In genomic region chr13:89701913-89702312, GRCh38 we compare ENCODE assay signal across 21 cellular contexts.
DNase-seq lines count a peak whose midpoint lies in the region; ATAC-seq lines count a peak whose summit lies in the region.
"Had no signal": no experiment of that assay in that cellular context is flagged by ENCODE, and none has a peak within 500 bp of the region (broad histone marks: within the 10 kb centered on the region; RNA-seq: fewer than 3 reads in every experiment).

No MANE protein-coding gene starts in this region.

- no peaks in the 10 kb centered on the region for H3K27me3 ChIP-seq in trophoblast cell (ENCODE audit: insufficient read depth, low read length)
- H3K27me3 ChIP-seq: BLaER1 treated with 17β-estradiol and CSF1 and Interleukin-3, amounts not matched to agents 10 nM and 100 nM had no signal

- ATAC-seq in activated CD4-positive, CD25-positive, alpha-beta regulatory T cell treated with anti-CD3 and anti-CD28 coated beads, Interleukin-2, amount 50 U/mL, for 24 hours = no peak
- ATAC-seq: A549; CD8-positive, alpha-beta T cell had no signal

- no peak overlapping the region for H3K4me2 ChIP-seq in trophoblast cell (ENCODE audit: low read length)
- H3K4me2 ChIP-seq: A549; BLaER1 treated with 17β-estradiol and CSF1 and Interleukin-3, amounts not matched to agents 10 nM and 100 nM had no signal

- H2BK120ac ChIP-seq in trophoblast cell (ENCODE audit: insufficient read depth, low read length, poor library complexity) = no peak overlapping the region

- WGBS in trophoblast cell (ENCODE audit: extremely low coverage, insufficient coverage, insufficient read length) = no CpG with 5 or more reads among the region's 9 CpGs

- no peak overlapping the region for H3K27ac ChIP-seq in trophoblast cell (ENCODE audit: low read depth, low read length)
- H3K27ac ChIP-seq: 22Rv1; A549; BLaER1 treated with 17β-estradiol and CSF1 and Interleukin-3, amounts not matched to agents 10 nM and 100 nM; C4-2B had no signal

- H3K4ac ChIP-seq in trophoblast cell (ENCODE audit: low read depth, low read length) = no peak overlapping the region

- no peak overlapping the region for H4K12ac ChIP-seq in trophoblast cell (ENCODE audit: low read depth, low read length)

- no peak overlapping the region for H3K18ac ChIP-seq in trophoblast cell (ENCODE audit: low read length)

- H3K79me2 ChIP-seq in trophoblast cell (ENCODE audit: control insufficient read depth, insufficient read depth, low read length, poor library complexity) = no peaks in the 10 kb centered on the region

- no peak overlapping the region for H2BK12ac ChIP-seq in trophoblast cell (ENCODE audit: low read length)

- no peak overlapping the region for H2AFZ ChIP-seq in trophoblast cell (ENCODE audit: insufficient read depth, low read length, poor library complexity)

- H3K4me3 ChIP-seq in trophoblast cell (ENCODE audit: low read depth, low read length) = no peak overlapping the region
- H3K4me3 ChIP-seq: A549; BLaER1 treated with 17β-estradiol and CSF1 and Interleukin-3, amounts not matched to agents 10 nM and 100 nM had no signal

- H3K36me3 ChIP-seq in trophoblast cell (ENCODE audit: control insufficient read depth in 1 of 2, insufficient read depth in 2 of 2, low read length in 2 of 2) = no peaks in the 10 kb centered on the region
- H3K36me3 ChIP-seq: BLaER1 treated with 17β-estradiol and CSF1 and Interleukin-3, amounts not matched to agents 10 nM and 100 nM had no signal

- H3K9ac ChIP-seq in trophoblast cell (ENCODE audit: low read length) = no peak overlapping the region
- H3K9ac ChIP-seq: BLaER1 treated with 17β-estradiol and CSF1 and Interleukin-3, amounts not matched to agents 10 nM and 100 nM had no signal

- no peak overlapping the region for H4K91ac ChIP-seq in trophoblast cell (ENCODE audit: low read depth, low read length)

- H3K4me1 ChIP-seq in trophoblast cell (ENCODE audit: control insufficient read depth in 1 of 2, insufficient read depth in 2 of 2, low read length in 2 of 2) = no peaks in the 10 kb centered on the region
- H3K4me1 ChIP-seq: A549; BLaER1 treated with 17β-estradiol and CSF1 and Interleukin-3, amounts not matched to agents 10 nM and 100 nM; Caco-2 had no signal

- H3K9me3 ChIP-seq in trophoblast cell (ENCODE audit: insufficient read depth, low read depth, low read length) = no peaks in the 10 kb centered on the region

- H3K23ac ChIP-seq in trophoblast cell (ENCODE audit: low read length) = no peak overlapping the region

- no peak overlapping the region for H2BK5ac ChIP-seq in trophoblast cell (ENCODE audit: low read depth, low read length, poor library complexity)

- H2AK5ac ChIP-seq in trophoblast cell (ENCODE audit: low read length) = no peak overlapping the region

- no peak overlapping the region for H4K8ac ChIP-seq in trophoblast cell (ENCODE audit: low read depth, low read length)

- H3K79me1 ChIP-seq in trophoblast cell (ENCODE audit: low read length) = no peaks in the 10 kb centered on the region

- H3K14ac ChIP-seq in trophoblast cell (ENCODE audit: low read length) = no peak overlapping the region

- peak; percentile 7 for DNase-seq in DMS114 treated with DMSO at 0.1 percent for 48 hours (lab: John Stamatoyannopoulos, UW; ENCODE audit: unreplicated experiment)
- peak; percentile 36 for DNase-seq in amniotic epithelial cell (ENCODE audit: low read depth)
- peak; percentile 45 to 54 for DNase-seq in trophoblast cell
- no peak for DNase-seq in NCI-H1105 treated with DMSO at 0.1 percent for 48 hours (lab: John Stamatoyannopoulos, UW)
- no peak for DNase-seq in SK-N-DZ (ENCODE audit: low spot score)
- DNase-seq: AML-193; Caco-2; Calu3; CD4-positive, alpha-beta T cell; CD8-positive, alpha-beta T cell; DMS153; DMS53; DMS79; DND-41; EL; GDM1 had no signal

Comparison
In these comparisons a context has a peak if more than half of its experiments do, and no peak if none do; other contexts are left out.
1. DNase-seq: peak in DMS114 treated with DMSO at 0.1 percent for 48 hours (single experiment), amniotic epithelial cell (single experiment) and trophoblast cell (2 of 2); none in NCI-H1105 treated with DMSO at 0.1 percent for 48 hours (single experiment) and SK-N-DZ (single experiment).